In genomic region chr16:70643264-70643663, GRCh38 we compare ENCODE assay signal across 6 cellular contexts. TPM values are rescaled to one million over a fixed set of nuclear protein-coding genes. Genes with fewer than 3 reads are reported as not detected.
"Had no signal": no experiment of that assay in that cellular context is flagged by ENCODE, and none has a peak within 500 bp of the region (broad histone marks: within the 10 kb centered on the region; RNA-seq: fewer than 3 reads in every experiment).

No MANE protein-coding gene starts in this region.

RNA-seq across cellular contexts. Expression of gene IL34, which starts 3.1 kb away (rescaled TPM):
- total RNA-seq: activated naive CD4-positive, alpha-beta T cell treated with anti-CD3 and anti-CD28 coated beads for 36 hours; activated naive CD4-positive, alpha-beta T cell treated with anti-CD3 and anti-CD28 coated beads, Interleukin-2, amount 50 U/mL, for 72 hours; activated T-helper 1 cell treated with anti-CD3 and anti-CD28 coated beads, Interleukin-12 subunit alpha, Interleukin-12 subunit beta, Interleukin-2, Interleukin-4 antibody, amounts not matched to agents 30 ng/mL and 10 ng/mL and 1 ng/mL, durations not matched to agents 14 hours and 24 hours and 36 hours; activated T-helper 17 cell treated with anti-CD3 and anti-CD28 coated beads, Interleukin-2, amount 50 U/mL, for 72 hours; activated T-helper 2 cell treated with anti-CD3 and anti-CD28 coated beads, Interferon-gamma antibody, Interleukin-2, Interleukin-4, amounts not matched to agents 10 μg/mL and 5 μg/mL and 100 μg/mL, durations not matched to agents 14 hours and 24 hours and 36 hours; cardiac muscle cell had no signal
- polyA plus RNA-seq: cardiac muscle cell had no signal
